8 cellular contexts compared by ENCODE assay signal in the genomic region with DNA sequence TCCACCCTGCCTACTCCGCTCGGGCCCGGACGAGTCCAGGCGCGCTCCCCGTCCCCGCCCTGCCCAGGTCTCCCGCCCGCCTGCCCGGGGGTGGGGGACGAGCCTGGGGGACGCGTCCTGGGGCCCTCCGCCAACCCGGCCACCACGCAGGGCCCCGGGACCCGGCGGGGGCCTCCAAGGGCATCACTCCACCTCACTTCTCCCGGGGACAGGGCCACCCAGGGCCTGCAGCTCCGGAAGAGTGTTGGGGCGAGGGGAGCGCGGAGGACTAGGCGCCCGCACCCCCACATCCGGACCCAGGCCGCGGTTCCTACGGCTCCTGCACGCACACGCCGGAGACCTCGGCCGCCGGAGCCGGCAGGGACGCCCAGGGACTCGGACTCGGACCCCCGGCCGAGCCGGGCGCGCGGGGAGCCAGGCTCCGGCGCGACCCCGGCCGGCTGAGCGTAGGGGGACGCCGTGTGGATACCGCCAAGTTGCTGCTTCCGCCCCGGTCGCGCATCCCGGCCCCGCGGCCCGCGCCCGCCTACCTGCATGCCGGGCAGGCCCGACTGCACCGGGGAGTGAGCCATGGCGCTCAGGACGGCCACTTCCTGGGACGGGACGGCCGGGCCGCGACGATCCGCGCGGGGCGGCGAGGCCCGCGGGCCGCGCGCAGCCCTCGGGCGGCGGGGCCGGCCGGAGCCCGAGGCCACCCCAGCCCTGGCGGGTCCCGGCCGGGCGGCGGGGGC. TPM values are rescaled to one million over a fixed set of nuclear protein-coding genes. Genes with fewer than 3 reads are reported as not detected.
DNase-seq lines count a peak whose midpoint lies in the region; TF ChIP-seq lines count a peak whose summit lies in the region.

No MANE protein-coding gene starts in this region.

- DNase-seq in GM12864 (ENCODE audit: low read depth) (no peak), GM23248 (peak; percentile 67), M059J (ENCODE audit: low read depth) (peak; percentile 40), fibroblast of gingiva (ENCODE audit: low read depth) (peak; percentile 21), foreskin melanocyte (no peak), HPDE6-E6E7 (ENCODE audit: extremely low spot score) (no peak)
- DNase-seq in activated T-cell treated with anti-CD3 and anti-CD28 coated beads, Interleukin-2, amount 50 U/mL, for 48 hours = peak; percentile 60 to 68

- WGBS in GM23248 (ENCODE audit: low coverage in 1 of 2, low lambda C conversion rate in 2 of 2, missing lambda C conversion rate in 2 of 2), 2 experiments = 0 to 1% methylated on average over 58 to 64 of the region's 98 CpGs

- H2AFZ ChIP-seq in GM23248 (no peak overlapping the region), neural cell (ENCODE audit: low read depth, low read length) (peak overlapping the region; percentile 8)

- H3K9me3 ChIP-seq in GM23248 (ENCODE audit: low read depth) (no peaks in the 10 kb centered on the region), neural cell (ENCODE audit: low read length) (no peaks in the 10 kb centered on the region)

- H3K9me2 ChIP-seq in GM23248 (ENCODE audit: insufficient read depth) (no peaks in the 10 kb centered on the region), neural cell (ENCODE audit: insufficient read depth, low read length) (no peaks in the 10 kb centered on the region)

- no peak for TF ChIP-seq EP300 in neural cell (conservative IDR thresholded peaks at IDR 0.05; ENCODE audit: poor library complexity, severe bottlenecking)

- H3F3A ChIP-seq in GM23248 (ENCODE audit: insufficient read depth) = peaks cover 38% of the 10 kb centered on the region
- peaks cover 6% of the 10 kb centered on the region for H3F3A ChIP-seq in neural cell (ENCODE audit: insufficient read depth, low read length, poor library complexity, severe bottlenecking)

- H3K4me2 ChIP-seq in GM23248 (ENCODE audit: unreplicated experiment) (peak overlapping the region; percentile 92), neural cell (ENCODE audit: low read length) (peak overlapping the region; percentile 87)

- H3K79me2 ChIP-seq in GM23248 (ENCODE audit: insufficient read depth) (peaks cover 52% of the 10 kb centered on the region), neural cell (replicated peaks; ENCODE audit: insufficient read depth, low read length) (peaks cover 47% of the 10 kb centered on the region)

- H3K4me3 ChIP-seq in GM12864 (ENCODE audit: low read depth, low read length) (peak overlapping the region; percentile 78), GM23248 (peak overlapping the region; percentile 92), neural cell (ENCODE audit: low read length) (peak overlapping the region; percentile 84)

- H3K9ac ChIP-seq in GM23248 (peak overlapping the region; percentile 94), neural cell (ENCODE audit: low read length) (peak overlapping the region; percentile 80)

- H3K27ac ChIP-seq in GM23248 (peak overlapping the region; percentile 79), neural cell (ENCODE audit: low read length) (no peak overlapping the region)

- H4K20me1 ChIP-seq in GM23248 (ENCODE audit: insufficient read depth) (peaks cover 2% of the 10 kb centered on the region; the same call in 1 of the 2 replicates), neural cell (ENCODE audit: insufficient read depth) (no peaks in the 10 kb centered on the region)

- in situ Hi-C loops in GM23248 (cut with MboI) = no loop called here

- TF ChIP-seq RAD21 in neural cell (conservative IDR thresholded peaks at IDR 0.05) = no peak

- peaks cover 45% of the 10 kb centered on the region for H3K4me1 ChIP-seq in GM23248 (ENCODE audit: insufficient read depth)

- H3K36me3 ChIP-seq in GM23248 (ENCODE audit: low read depth) (no peaks in the 10 kb centered on the region), neural cell (ENCODE audit: insufficient read depth, low read length) (no peaks in the 10 kb centered on the region)

- TF ChIP-seq CTCF in GM12864 (IDR thresholded peaks at IDR 0.05; ENCODE audit: low read depth, low read length, missing control alignments) (no peak), neural cell (IDR thresholded peaks at IDR 0.05; ENCODE audit: poor library complexity, severe bottlenecking) (no peak)

- H3K27me3 ChIP-seq in GM23248 (replicated peaks; ENCODE audit: insufficient read depth) (no peaks in the 10 kb centered on the region), neural cell (ENCODE audit: insufficient read depth, low read depth, low read length) (no peaks in the 10 kb centered on the region)

TF ChIP-seq in neural cell, 6 proteins besides CTCF, POLR2A, EP300 and RAD21:
- TF ChIP-seq SMC3 (conservative IDR thresholded peaks at IDR 0.05; ENCODE audit: poor library complexity) (no peak), POLR2AphosphoS5 (IDR thresholded peaks at IDR 0.05) (no peak), TAF1 (IDR thresholded peaks at IDR 0.05; ENCODE audit: low read depth) (no peak), EZH2 (IDR thresholded peaks at IDR 0.05; ENCODE audit: borderline replicate concordance, insufficient read depth, low read length, poor library complexity, severe bottlenecking) (no peak), MXI1 (conservative IDR thresholded peaks at IDR 0.05; ENCODE audit: poor library complexity, severe bottlenecking) (no peak)
- TF ChIP-seq, protein P1, sequence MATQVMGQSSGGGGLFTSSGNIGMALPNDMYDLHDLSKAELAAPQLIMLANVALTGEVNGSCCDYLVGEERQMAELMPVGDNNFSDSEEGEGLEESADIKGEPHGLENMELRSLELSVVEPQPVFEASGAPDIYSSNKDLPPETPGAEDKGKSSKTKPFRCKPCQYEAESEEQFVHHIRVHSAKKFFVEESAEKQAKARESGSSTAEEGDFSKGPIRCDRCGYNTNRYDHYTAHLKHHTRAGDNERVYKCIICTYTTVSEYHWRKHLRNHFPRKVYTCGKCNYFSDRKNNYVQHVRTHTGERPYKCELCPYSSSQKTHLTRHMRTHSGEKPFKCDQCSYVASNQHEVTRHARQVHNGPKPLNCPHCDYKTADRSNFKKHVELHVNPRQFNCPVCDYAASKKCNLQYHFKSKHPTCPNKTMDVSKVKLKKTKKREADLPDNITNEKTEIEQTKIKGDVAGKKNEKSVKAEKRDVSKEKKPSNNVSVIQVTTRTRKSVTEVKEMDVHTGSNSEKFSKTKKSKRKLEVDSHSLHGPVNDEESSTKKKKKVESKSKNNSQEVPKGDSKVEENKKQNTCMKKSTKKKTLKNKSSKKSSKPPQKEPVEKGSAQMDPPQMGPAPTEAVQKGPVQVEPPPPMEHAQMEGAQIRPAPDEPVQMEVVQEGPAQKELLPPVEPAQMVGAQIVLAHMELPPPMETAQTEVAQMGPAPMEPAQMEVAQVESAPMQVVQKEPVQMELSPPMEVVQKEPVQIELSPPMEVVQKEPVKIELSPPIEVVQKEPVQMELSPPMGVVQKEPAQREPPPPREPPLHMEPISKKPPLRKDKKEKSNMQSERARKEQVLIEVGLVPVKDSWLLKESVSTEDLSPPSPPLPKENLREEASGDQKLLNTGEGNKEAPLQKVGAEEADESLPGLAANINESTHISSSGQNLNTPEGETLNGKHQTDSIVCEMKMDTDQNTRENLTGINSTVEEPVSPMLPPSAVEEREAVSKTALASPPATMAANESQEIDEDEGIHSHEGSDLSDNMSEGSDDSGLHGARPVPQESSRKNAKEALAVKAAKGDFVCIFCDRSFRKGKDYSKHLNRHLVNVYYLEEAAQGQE (IDR thresholded peaks at IDR 0.05; ENCODE audit: borderline replicate concordance) = no peak

RNA-seq across cellular contexts. Expression of a gene that starts 0.5 kb away (rescaled TPM):
- total RNA-seq in GM23248 (2014; rRNA removed; shearing (Covaris generic)) = 56.7 and 72.4 TPM in 2 replicates
- polyA plus RNA-seq in GM23248 (2016; fragmentation: Nextera tagmentation; extraction: Ambion mirVana) = 10.8 and 11.1 TPM in 2 replicates
- total RNA-seq in M059J (2014; rRNA removed; shearing (Covaris generic)) = 59.7 and 93.2 TPM in 2 replicates
- polyA plus RNA-seq in neural cell = 66.0 and 72.9 TPM in 2 replicates
- polyA minus RNA-seq in neural cell = 41.9 and 60.8 TPM in 2 replicates

Comparison
In these comparisons a context has a peak if more than half of its experiments do, and no peak if none do; other contexts are left out.
1. DNase-seq: peak in GM23248 (single experiment), M059J (single experiment), activated T-cell treated with anti-CD3 and anti-CD28 coated beads, Interleukin-2, amount 50 U/mL, for 48 hours (2 of 2) and fibroblast of gingiva (single experiment); none in GM12864 (single experiment), foreskin melanocyte (single experiment) and HPDE6-E6E7 (single experiment).
2. Peak in every context shown above with its lines, with median percentiles within 50 percentile points of each other: H3K4me3 ChIP-seq.